15 cellular contexts compared by ENCODE assay signal in the genomic region with DNA sequence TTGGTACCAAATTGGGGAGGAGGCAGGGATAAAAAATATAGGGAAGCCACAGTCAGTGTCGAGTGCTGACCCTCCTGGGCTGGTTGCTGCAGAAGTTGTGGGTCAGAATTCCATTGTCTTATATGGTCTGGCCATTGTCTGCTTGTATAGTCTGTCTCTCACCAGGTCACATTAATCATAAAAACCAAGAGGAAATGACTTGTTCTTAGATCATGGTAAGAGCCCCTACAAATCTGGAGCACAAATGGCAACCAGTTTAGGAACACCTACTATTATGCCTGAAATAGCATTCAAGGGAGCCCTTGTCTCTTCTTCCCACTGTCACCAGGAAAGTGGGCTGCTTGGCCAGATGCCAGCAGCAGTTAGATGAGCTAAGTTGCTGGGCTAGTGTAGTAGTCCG.
A peak's percentile ranks its signal among the peaks of the same experiment; 100 is the strongest.
DNase-seq lines count a peak whose midpoint lies in the region; ATAC-seq and TF ChIP-seq lines count a peak whose summit lies in the region.
"Had no signal": no experiment of that assay in that cellular context is flagged by ENCODE, and none has a peak within 500 bp of the region (broad histone marks: within the 10 kb centered on the region; RNA-seq: fewer than 3 reads in every experiment).

No MANE protein-coding gene starts in this region.

- POLR2A ChIA-PET in HEK293T (lab: Yijun Ruan, JAX): no interaction called here

- no peaks in the 10 kb centered on the region for H3K27me3 ChIP-seq in stomach smooth muscle (ENCODE audit: control insufficient read depth in 1 of 2, insufficient read depth in 2 of 2, low read length in 2 of 2)
- H3K27me3 ChIP-seq: BE2C had no signal

- DNase-seq in HT1080 (ENCODE audit: low read depth): peak; percentile 49
- peak; percentile 3 for DNase-seq in RPMI7951 (ENCODE audit: low read depth)
- DNase-seq in epithelial cell of esophagus (ENCODE audit: low read depth): peak; percentile 24
- no peak for DNase-seq in COR-L47 (lab: John Stamatoyannopoulos, UW)
- no peak for DNase-seq in HEK293T (ENCODE audit: extremely low spot score)
- DNase-seq: BE2C; Calu3; CD4-positive, alpha-beta T cell; NCI-H187; NCI-H2171; NCI-H82 had no signal

- H3K9me3 ChIP-seq in stomach smooth muscle (ENCODE audit: control insufficient read depth in 2 of 2, low read length in 2 of 2): peaks cover 0 to 3% of the 10 kb centered on the region in 2 donors
- H3K9me3 ChIP-seq: BE2C had no signal

- CTCF ChIA-PET in HEK293T (lab: Yijun Ruan, JAX): no interaction called here

- H3K4me3 ChIP-seq in epithelial cell of esophagus (ENCODE audit: low read length) (no peak overlapping the region), stomach smooth muscle (ENCODE audit: low read length in 2 of 2) (peak overlapping the region in 1 of 2 donors; percentile 24)
- H3K4me3 ChIP-seq: SK-N-MC had no signal

- no peak for TF ChIP-seq CTCF in epithelial cell of esophagus (IDR thresholded peaks at IDR 0.05; ENCODE audit: insufficient read depth, low read depth, low read length, missing control alignments)

- H3K9ac ChIP-seq in stomach smooth muscle (ENCODE audit: low read length in 2 of 2): no peak overlapping the region

- H3K27ac ChIP-seq in stomach smooth muscle (ENCODE audit: low read length): peak overlapping the region; percentile 82
- H3K27ac ChIP-seq: SK-N-MC had no signal

- peaks cover 41% of the 10 kb centered on the region for H3K4me1 ChIP-seq in stomach smooth muscle (ENCODE audit: control insufficient read depth, insufficient read depth, low read length)
- H3K4me1 ChIP-seq: BE2C had no signal

- H3K36me3 ChIP-seq in stomach smooth muscle (ENCODE audit: control insufficient read depth in 2 of 2, insufficient read depth in 2 of 2, low read length in 2 of 2): no peaks in the 10 kb centered on the region
- H3K36me3 ChIP-seq: BE2C had no signal

- ATAC-seq in GM19395 (IDR thresholded peaks at IDR 0.05; ENCODE audit: unreplicated experiment): no peak
- ATAC-seq: Right ventricle myocardium inferior had no signal

TF ChIP-seq in HEK293T, 16 proteins besides CTCF, POLR2A, EP300 and RAD21:
- no peak for TF ChIP-seq NFRKB (IDR thresholded peaks at IDR 0.05)
- no peak for TF ChIP-seq ZNF384 (IDR thresholded peaks at IDR 0.05)

Comparison
In these comparisons a context has a peak if more than half of its experiments do, and no peak if none do; other contexts are left out.
1. DNase-seq: peak in HT1080 (single experiment), RPMI7951 (single experiment) and epithelial cell of esophagus (single experiment); none in COR-L47 (single experiment) and HEK293T (single experiment).